Comparison of ENCODE assay signal across 8 cellular contexts in the genomic region with DNA sequence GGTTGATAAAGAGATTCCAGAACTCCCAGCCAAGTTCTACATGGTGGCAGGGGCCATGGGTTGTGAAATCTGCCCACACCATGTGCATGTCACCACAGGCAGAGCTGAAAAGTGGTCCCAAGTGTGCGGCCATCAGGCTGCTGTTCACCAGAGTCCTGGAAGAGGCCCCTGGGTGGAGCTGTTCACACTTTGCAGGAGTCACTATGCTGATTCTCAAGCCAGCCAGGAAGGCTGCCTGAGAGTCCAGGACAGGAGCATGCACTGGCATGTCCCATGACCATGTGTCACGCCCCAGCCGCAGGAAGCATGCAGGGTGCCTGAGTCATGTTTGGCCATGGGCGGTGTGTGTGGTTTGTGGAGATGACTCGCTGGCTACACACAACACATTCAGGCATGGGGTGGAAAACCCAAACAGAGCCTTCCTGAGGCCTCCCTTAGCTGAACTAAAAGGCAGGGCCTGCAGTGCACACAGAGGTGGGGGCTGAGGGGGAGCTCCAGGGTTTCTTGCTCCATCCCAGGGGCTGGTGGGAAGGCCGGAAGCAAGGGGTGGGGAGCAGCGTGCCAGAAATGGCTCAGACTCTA. TPM values are rescaled to one million over a fixed set of nuclear protein-coding genes. Genes with fewer than 3 reads are reported as not detected.
DNase-seq lines count a peak whose midpoint lies in the region; ATAC-seq, FAIRE-seq and TF ChIP-seq lines count a peak whose summit lies in the region.

No MANE protein-coding gene starts in this region.

- dilution Hi-C loops in endothelial cell of umbilical vein (cut with MboI; ENCODE audit: extremely low pct_ligation_motif_present, low sequenced_read_pairs), result no loop called here

- no peaks in the 10 kb centered on the region for H3K36me3 Mint-ChIP-seq in Caco-2 (ENCODE audit: insufficient read depth, unreplicated experiment)

- peaks cover 5% of the 10 kb centered on the region for H3K4me1 Mint-ChIP-seq in Caco-2 (ENCODE audit: low read depth, unreplicated experiment)

- H4K91ac ChIP-seq in neuronal stem cell (ENCODE audit: low read depth, low read length, poor library complexity), result no peak overlapping the region

- H3K4me3 ChIP-seq in Caco-2 (ENCODE audit: low read depth, low read length), result no peak overlapping the region
- no peak overlapping the region for H3K4me3 ChIP-seq in endothelial cell of umbilical vein (replicated peaks in 1 of 3; ENCODE audit: insufficient read depth in 1 of 3, low read depth in 1 of 3, low read length in 3 of 3)
- H3K4me3 ChIP-seq in neuronal stem cell (ENCODE audit: low read length in 2 of 2), result no peak overlapping the region
- peak overlapping the region in 1 of 5 donors; percentile 28 for H3K4me3 ChIP-seq in subcutaneous abdominal adipose tissue (ENCODE audit: low read depth in 1 of 5, low read length in 5 of 5)

- H3K4me1 ChIP-seq in Caco-2, result peaks cover 9% of the 10 kb centered on the region; the same call in 1 of the 2 replicates
- peaks cover 52% of the 10 kb centered on the region for H3K4me1 ChIP-seq in endothelial cell of umbilical vein (ENCODE audit: control insufficient read depth, extremely low read depth, insufficient read depth, low read length)
- H3K4me1 ChIP-seq in neuronal stem cell (ENCODE audit: control insufficient read depth in 2 of 2, insufficient read depth in 1 of 2, low read depth in 1 of 2, low read length in 2 of 2), result peaks cover 7% of the 10 kb centered on the region in 2 donors
- H3K4me1 ChIP-seq in subcutaneous abdominal adipose tissue (ENCODE audit: control insufficient read depth in 5 of 5, insufficient read depth in 5 of 5, low read length in 5 of 5), result peaks cover 7 to 53% (median 25%) of the 10 kb centered on the region in 5 donors

- no peak overlapping the region for H2BK5ac ChIP-seq in neuronal stem cell (ENCODE audit: low read length)

- H3K4me2 ChIP-seq in endothelial cell of umbilical vein (ENCODE audit: insufficient read depth, low read length) (no peak overlapping the region), neuronal stem cell (ENCODE audit: insufficient read depth, low read length, poor library complexity, severe bottlenecking) (no peak overlapping the region)

- no peak overlapping the region for H3K23ac ChIP-seq in neuronal stem cell (ENCODE audit: low read depth, low read length, poor library complexity)

- H2BK15ac ChIP-seq in neuronal stem cell (ENCODE audit: low read length), result no peak overlapping the region

- no peak overlapping the region for H2BK120ac ChIP-seq in neuronal stem cell (ENCODE audit: low read depth, low read length)

- H2AK5ac ChIP-seq in neuronal stem cell (ENCODE audit: low read depth, low read length), result peak overlapping the region; percentile 0

- no peaks in the 10 kb centered on the region for H3K27me3 ChIP-seq in Caco-2 (replicated peaks; ENCODE audit: control insufficient read depth, insufficient read depth, low read length)
- no peaks in the 10 kb centered on the region for H3K27me3 ChIP-seq in endothelial cell of umbilical vein (ENCODE audit: control insufficient read depth in 2 of 2, insufficient read depth in 2 of 2, low read length in 2 of 2)
- H3K27me3 ChIP-seq in neuronal stem cell (ENCODE audit: control insufficient read depth in 3 of 3, insufficient read depth in 3 of 3, low read depth in 1 of 3, low read length in 3 of 3), result no peaks in the 10 kb centered on the region
- no peaks in the 10 kb centered on the region for H3K27me3 ChIP-seq in subcutaneous abdominal adipose tissue (ENCODE audit: control insufficient read depth in 5 of 5, insufficient read depth in 4 of 5, low read length in 5 of 5)

- H3K9ac ChIP-seq in endothelial cell of umbilical vein (replicated peaks; ENCODE audit: extremely low read depth, insufficient read depth, low read length) (peak overlapping the region; percentile 36), neuronal stem cell (ENCODE audit: low read depth, low read length, poor library complexity) (no peak overlapping the region), subcutaneous abdominal adipose tissue (ENCODE audit: low read length in 5 of 5) (peak overlapping the region in 1 of 5 donors; percentile 43)

- H3K14ac ChIP-seq in neuronal stem cell (ENCODE audit: low read length), result no peak overlapping the region

- H4K8ac ChIP-seq in neuronal stem cell (ENCODE audit: low read depth, low read length), result no peak overlapping the region

- no peaks in the 10 kb centered on the region for H3K79me2 ChIP-seq in endothelial cell of umbilical vein (ENCODE audit: control insufficient read depth, insufficient read depth, low read length)

- TF ChIP-seq CTCF in Caco-2 (IDR thresholded peaks at IDR 0.05; ENCODE audit: insufficient read depth in 1 of 2, low read depth in 1 of 2, low read length in 1 of 2, severe bottlenecking in 1 of 2, unreplicated experiment in 1 of 2) (peak in 1 of 2 experiments; percentile 26), endothelial cell of umbilical vein (IDR thresholded peaks at IDR 0.05; ENCODE audit: extremely low read depth in 1 of 2, insufficient read depth in 1 of 2, low read depth in 1 of 2, low read length in 2 of 2) (peak; percentile 26 to 38)

- DNase-seq in Caco-2, result peak; percentile 72 to 85
- peak; percentile 88 for DNase-seq in GOT3 (lab: John Stamatoyannopoulos, UW)
- peak; percentile 13 to 42 for DNase-seq in NCI-H446 (lab: John Stamatoyannopoulos, UW)
- peak; percentile 71 to 74 (median 74) for DNase-seq in activated CD8-positive, alpha-beta memory T cell treated with anti-CD3 and anti-CD28 coated beads for 48 hours (ENCODE audit: low read depth in 2 of 3, low spot score in 2 of 3)
- peak; percentile 96 for DNase-seq in endothelial cell of umbilical vein (ENCODE audit: low read depth, low spot score)
- DNase-seq in neuronal stem cell (ENCODE audit: low spot score), result no peak

- BruUV-seq in Caco-2 (replicated peaks; lab: Mats Ljungman, UMichigan) (no TSS peak), endothelial cell of umbilical vein (replicated peaks; lab: Mats Ljungman, UMichigan) (no TSS peak)

- no peaks in the 10 kb centered on the region for H3K79me1 ChIP-seq in neuronal stem cell (ENCODE audit: low read depth, low read length)

- POLR2A ChIA-PET in Caco-2 (lab: Charles Lee), result interaction anchor here (0.6 to 0.7 kb wide), 2 partner anchors 20 to 182 kb away, joined by 3 to 6 read pairs; a partner anchor contains a TSS
- POLR2A ChIA-PET in endothelial cell of umbilical vein (lab: Charles Lee), result interaction anchor here (0.6 to 1.3 kb wide), 5 partner anchors 12 to 534 kb away, joined by 3 to 6 read pairs (median 5); a partner anchor contains a TSS

- H3K9me1 ChIP-seq in endothelial cell of umbilical vein (replicated peaks; ENCODE audit: control insufficient read depth, extremely low read depth, insufficient read depth, low read length), result no peaks in the 10 kb centered on the region

- H3K27me3 Mint-ChIP-seq in Caco-2 (ENCODE audit: insufficient read depth, unreplicated experiment), result no peaks in the 10 kb centered on the region

- H3K9me3 ChIP-seq in Caco-2, result no peaks in the 10 kb centered on the region
- H3K9me3 ChIP-seq in endothelial cell of umbilical vein (replicated peaks; ENCODE audit: control insufficient read depth, insufficient read depth, low read length), result no peaks in the 10 kb centered on the region
- H3K9me3 ChIP-seq in neuronal stem cell (replicated peaks in 1 of 2; ENCODE audit: control insufficient read depth in 2 of 2, insufficient read depth in 1 of 2, low read depth in 1 of 2, low read length in 2 of 2), result no peaks in the 10 kb centered on the region
- H3K9me3 ChIP-seq in subcutaneous abdominal adipose tissue (ENCODE audit: control insufficient read depth in 5 of 5, low read length in 5 of 5), result no peaks in the 10 kb centered on the region

- WGBS in neuronal stem cell (ENCODE audit: extremely low coverage in 2 of 2, insufficient read length in 2 of 2, insufficient replicate concordance in 1 of 2), 2 donors, result no CpG with 5 or more reads among the region's 7 CpGs

- peak; percentile 100 for FAIRE-seq in endothelial cell of umbilical vein (lab: Jason Lieb, UNC)

- H3K4ac ChIP-seq in neuronal stem cell (ENCODE audit: low read length), result no peak overlapping the region

- H2BK12ac ChIP-seq in neuronal stem cell (ENCODE audit: low read length), result no peak overlapping the region

- H2AFZ ChIP-seq in endothelial cell of umbilical vein (ENCODE audit: low read depth, low read length), result peak overlapping the region; percentile 4
- H2AFZ ChIP-seq in neuronal stem cell (ENCODE audit: low read length), result peak overlapping the region; percentile 67

- peak overlapping the region; percentile 85 for H3K27ac ChIP-seq in endothelial cell of umbilical vein (ENCODE audit: insufficient read depth, low read depth, low read length)
- no peak overlapping the region for H3K27ac ChIP-seq in neuronal stem cell (replicated peaks; ENCODE audit: low read length)
- peak overlapping the region; percentile 70 for H3K27ac ChIP-seq in subcutaneous abdominal adipose tissue (ENCODE audit: low read depth, low read length)

- peak; percentile 41 for TF ChIP-seq POLR2A in endothelial cell of umbilical vein (IDR thresholded peaks at IDR 0.05; ENCODE audit: low read depth, low read length)

- intact Hi-C loops in Caco-2 (cut with micrococcal nuclease; ENCODE audit: unreplicated experiment) (no loop called here), endothelial cell of umbilical vein (cut with micrococcal nuclease) (loop anchor here (1.0 kb wide), 2 partner anchors 12 to 74 kb away; no protein-coding TSS in a partner anchor)

- H3K36me3 ChIP-seq in Caco-2 (ENCODE audit: control insufficient read depth, insufficient read depth, low read length) (no peaks in the 10 kb centered on the region; the same call in 1 of the 2 replicates), endothelial cell of umbilical vein (ENCODE audit: control insufficient read depth in 2 of 2, extremely low read depth in 1 of 2, insufficient read depth in 2 of 2, low read length in 2 of 2) (no peaks in the 10 kb centered on the region), neuronal stem cell (replicated peaks in 1 of 2; ENCODE audit: control insufficient read depth in 2 of 2, insufficient read depth in 2 of 2, low read length in 2 of 2) (no peaks in the 10 kb centered on the region), subcutaneous abdominal adipose tissue (ENCODE audit: control insufficient read depth in 5 of 5, insufficient read depth in 5 of 5, low read length in 5 of 5) (peaks cover 0 to 5% (median 0%) of the 10 kb centered on the region in 5 donors)

- no peak for ATAC-seq in GM18873 (IDR thresholded peaks at IDR 0.05; ENCODE audit: low FRiP score, unreplicated experiment)

- H3K4me3 Mint-ChIP-seq in Caco-2 (ENCODE audit: unreplicated experiment), result no peak overlapping the region

- peak overlapping the region; percentile 82 for H3K27ac Mint-ChIP-seq in Caco-2 (ENCODE audit: unreplicated experiment)

- H3K9me3 Mint-ChIP-seq in Caco-2 (ENCODE audit: unreplicated experiment), result no peaks in the 10 kb centered on the region

- H3K18ac ChIP-seq in neuronal stem cell (ENCODE audit: low read length), result peak overlapping the region; percentile 20

- CTCF ChIA-PET in Caco-2 (lab: Charles Lee) (interaction anchor here (0.6 to 1.3 kb wide), 2 partner anchors 86 to 113 kb away, joined by 3 read pairs; no protein-coding TSS in a partner anchor), endothelial cell of umbilical vein (lab: Charles Lee) (interaction anchor here (0.7 to 19.1 kb wide), 16 partner anchors 8 to 309 kb away, joined by 3 to 200 read pairs (median 4); a partner anchor contains a TSS)

- H4K20me1 ChIP-seq in endothelial cell of umbilical vein (replicated peaks; ENCODE audit: control insufficient read depth, extremely low read depth, insufficient read depth, low read length), result no peaks in the 10 kb centered on the region

RNA-seq across cellular contexts. Expression of a gene that starts 19.5 kb away (rescaled TPM):
- 6.7 and 8.1 TPM in 2 replicates for total RNA-seq in Caco-2 (2022)
- total RNA-seq in endothelial cell of umbilical vein, result 12.0 and 16.9 TPM in 2 replicates
- polyA plus RNA-seq in endothelial cell of umbilical vein, result 11.7 and 14.9 TPM in 2 replicates
- 6.0 and 7.2 TPM in 2 replicates for polyA plus RNA-seq in endothelial cell of umbilical vein (2011; cell fraction: cytosol; rRNA removed)
- polyA plus RNA-seq in endothelial cell of umbilical vein (2011; cell fraction: nucleus; rRNA removed), result 17.7 and 19.0 TPM in 2 replicates
- 5.9 and 7.8 TPM in 2 replicates for polyA plus RNA-seq in endothelial cell of umbilical vein (2012)
- 20.0 and 29.5 TPM in 2 replicates for polyA minus RNA-seq in endothelial cell of umbilical vein
- polyA minus RNA-seq in endothelial cell of umbilical vein (2011; cell fraction: cytosol; rRNA and poly(A)+ RNA removed), result 5.3 TPM
- polyA minus RNA-seq in endothelial cell of umbilical vein (2011; cell fraction: nucleus; rRNA and poly(A)+ RNA removed), result 16.0 and 19.1 TPM in 2 replicates
- polyA plus RNA-seq in neuronal stem cell (2013, experiment 1 of 2), result 2.0 TPM
- 1.5 TPM for polyA plus RNA-seq in neuronal stem cell (2013, experiment 2 of 2)

RNA-seq across cellular contexts. Expression of a gene that starts 28.3 kb away (rescaled TPM):
- 21.6 and 22.7 TPM in 2 replicates for total RNA-seq in Caco-2 (2022)
- 17.9 and 24.1 TPM in 2 replicates for total RNA-seq in endothelial cell of umbilical vein
- polyA plus RNA-seq in endothelial cell of umbilical vein, result 16.8 and 24.6 TPM in 2 replicates
- 10.0 and 13.4 TPM in 2 replicates for polyA plus RNA-seq in endothelial cell of umbilical vein (2011; cell fraction: cytosol; rRNA removed)
- 49.8 and 60.2 TPM in 2 replicates for polyA plus RNA-seq in endothelial cell of umbilical vein (2011; cell fraction: nucleus; rRNA removed)
- polyA plus RNA-seq in endothelial cell of umbilical vein (2012), result 9.3 and 14.4 TPM in 2 replicates
- 11.2 and 14.9 TPM in 2 replicates for polyA minus RNA-seq in endothelial cell of umbilical vein
- 12.9 TPM for polyA minus RNA-seq in endothelial cell of umbilical vein (2011; cell fraction: cytosol; rRNA and poly(A)+ RNA removed)
- 11.1 and 11.3 TPM in 2 replicates for polyA minus RNA-seq in endothelial cell of umbilical vein (2011; cell fraction: nucleus; rRNA and poly(A)+ RNA removed)
- 6.9 TPM for polyA plus RNA-seq in neuronal stem cell (2013, experiment 1 of 2)
- polyA plus RNA-seq in neuronal stem cell (2013, experiment 2 of 2), result 5.5 TPM

RNA-seq across cellular contexts. Expression of a gene that starts 33.7 kb away (rescaled TPM):
- total RNA-seq in Caco-2 (2022) (99.6 and 103 TPM in 2 replicates), endothelial cell of umbilical vein (217 and 226 TPM in 2 replicates)
- polyA plus RNA-seq in endothelial cell of umbilical vein, result 181 and 193 TPM in 2 replicates
- polyA plus RNA-seq in endothelial cell of umbilical vein (2011; cell fraction: cytosol; rRNA removed), result 307 and 353 TPM in 2 replicates
- polyA plus RNA-seq in endothelial cell of umbilical vein (2011; cell fraction: nucleus; rRNA removed), result 254 and 309 TPM in 2 replicates
- 186 and 240 TPM in 2 replicates for polyA plus RNA-seq in endothelial cell of umbilical vein (2012)
- 47.9 and 49.3 TPM in 2 replicates for polyA minus RNA-seq in endothelial cell of umbilical vein
- 43.5 TPM for polyA minus RNA-seq in endothelial cell of umbilical vein (2011; cell fraction: cytosol; rRNA and poly(A)+ RNA removed)
- polyA minus RNA-seq in endothelial cell of umbilical vein (2011; cell fraction: nucleus; rRNA and poly(A)+ RNA removed), result 9.7 and 23.7 TPM in 2 replicates
- 134 TPM for polyA plus RNA-seq in neuronal stem cell (2013, experiment 1 of 2)
- 128 TPM for polyA plus RNA-seq in neuronal stem cell (2013, experiment 2 of 2)

RNA-seq across cellular contexts. Expression of a gene that starts 50.9 kb away (rescaled TPM):
- total RNA-seq in Caco-2 (2022) (24.0 and 25.4 TPM in 2 replicates), endothelial cell of umbilical vein (45.9 and 46.4 TPM in 2 replicates)
- polyA plus RNA-seq in endothelial cell of umbilical vein, result 39.5 and 43.5 TPM in 2 replicates
- 24.8 and 32.2 TPM in 2 replicates for polyA plus RNA-seq in endothelial cell of umbilical vein (2011; cell fraction: cytosol; rRNA removed)
- 39.9 and 42.2 TPM in 2 replicates for polyA plus RNA-seq in endothelial cell of umbilical vein (2011; cell fraction: nucleus; rRNA removed)
- 25.4 and 32.1 TPM in 2 replicates for polyA plus RNA-seq in endothelial cell of umbilical vein (2012)
- 20.7 and 20.9 TPM in 2 replicates for polyA minus RNA-seq in endothelial cell of umbilical vein
- 11.0 TPM for polyA minus RNA-seq in endothelial cell of umbilical vein (2011; cell fraction: cytosol; rRNA and poly(A)+ RNA removed)
- 20.9 and 25.1 TPM in 2 replicates for polyA minus RNA-seq in endothelial cell of umbilical vein (2011; cell fraction: nucleus; rRNA and poly(A)+ RNA removed)
- polyA plus RNA-seq in neuronal stem cell (2013, experiment 1 of 2), result 26.4 TPM
- polyA plus RNA-seq in neuronal stem cell (2013, experiment 2 of 2), result 26.7 TPM
